Comparison of ENCODE assay signal across 28 cellular contexts in genomic region chr7:139713061-139713460, GRCh38.
DNase-seq lines count a peak whose midpoint lies in the region; ATAC-seq and TF ChIP-seq lines count a peak whose summit lies in the region.
"Had no signal": no experiment of that assay in that cellular context is flagged by ENCODE, and none has a peak within 500 bp of the region (broad histone marks: within the 10 kb centered on the region; RNA-seq: fewer than 3 reads in every experiment).

No MANE protein-coding gene starts in this region.

- no peak overlapping the region for H3K4me3 Mint-ChIP-seq in natural killer cell
- H3K4me3 Mint-ChIP-seq in stimulated activated naive B cell treated with anti-CD40 and anti-IgM and Interleukin-4, amounts not matched to agents 10 μg/mL and 1 μg/mL and 100 μg/mL, for 72 hours: no peak overlapping the region
- H3K4me3 Mint-ChIP-seq in activated CD8-positive, alpha-beta T cell treated with anti-CD3 and anti-CD28 coated beads, Interleukin-2, amount 10 ng/mL, durations not matched to agents 7 days and 5 days: no peak overlapping the region
- H3K4me3 Mint-ChIP-seq: activated naive CD8-positive, alpha-beta T cell; activated T-cell treated with anti-CD3 and anti-CD28 coated beads, Interleukin-2, amount 50 U/mL, for 72 hours; stimulated activated naive CD8-positive, alpha-beta T cell treated with anti-CD3 and anti-CD28 coated beads, Interleukin-15, amount 100 ng/mL, for 72 hours had no signal

- H3K36me3 ChIP-seq in heart left ventricle: peaks cover 0 to 57% (median 32%) of the 10 kb centered on the region in 9 donors

- H3K36me3 Mint-ChIP-seq in natural killer cell: peaks cover 13% of the 10 kb centered on the region
- peaks cover 59 to 69% of the 10 kb centered on the region in 2 donors for H3K36me3 Mint-ChIP-seq in stimulated activated naive B cell treated with anti-CD40 and anti-IgM and Interleukin-4, amounts not matched to agents 10 μg/mL and 1 μg/mL and 100 μg/mL, for 72 hours
- H3K36me3 Mint-ChIP-seq in activated CD8-positive, alpha-beta T cell treated with anti-CD3 and anti-CD28 coated beads, Interleukin-2, amount 10 ng/mL, durations not matched to agents 7 days and 5 days (ENCODE audit: low read depth): peaks cover 10% of the 10 kb centered on the region

- TF ChIP-seq CTCF in heart left ventricle (IDR thresholded peaks at IDR 0.05) (no peak), natural killer cell (IDR thresholded peaks at IDR 0.05) (no peak)

- 84 to 87% (median 86%) methylated on average over 6 to 9 of the region's 9 CpGs for WGBS in heart left ventricle, 4 donors

- no peak overlapping the region for H3K4me3 ChIP-seq in heart left ventricle
- H3K4me3 ChIP-seq: esophagus squamous epithelium, gastroesophageal sphincter, spleen had no signal

- POLR2A ChIA-PET in activated CD8-positive, alpha-beta T cell treated with anti-CD3 and anti-CD28 coated beads, Interleukin-2, amount 10 ng/mL, durations not matched to agents 7 days and 5 days (lab: Charles Lee): no interaction called here

- no peaks in the 10 kb centered on the region for H3K9me3 Mint-ChIP-seq in natural killer cell
- H3K9me3 Mint-ChIP-seq in stimulated activated naive B cell treated with anti-CD40 and anti-IgM and Interleukin-4, amounts not matched to agents 10 μg/mL and 1 μg/mL and 100 μg/mL, for 72 hours: peaks cover 0 to 1% of the 10 kb centered on the region in 2 donors
- no peaks in the 10 kb centered on the region for H3K9me3 Mint-ChIP-seq in activated CD8-positive, alpha-beta T cell treated with anti-CD3 and anti-CD28 coated beads, Interleukin-2, amount 10 ng/mL, durations not matched to agents 7 days and 5 days (ENCODE audit: insufficient read depth)
- H3K9me3 Mint-ChIP-seq: activated T-cell treated with anti-CD3 and anti-CD28 coated beads, Interleukin-2, amount 50 U/mL, for 72 hours; stimulated activated naive CD8-positive, alpha-beta T cell treated with anti-CD3 and anti-CD28 coated beads, Interleukin-15, amount 100 ng/mL, for 72 hours had no signal

- H3K4me1 Mint-ChIP-seq in natural killer cell: peaks cover 43 to 48% of the 10 kb centered on the region in 2 donors
- H3K4me1 Mint-ChIP-seq in stimulated activated naive B cell treated with anti-CD40 and anti-IgM and Interleukin-4, amounts not matched to agents 10 μg/mL and 1 μg/mL and 100 μg/mL, for 72 hours: peaks cover 37 to 58% of the 10 kb centered on the region in 2 donors
- H3K4me1 Mint-ChIP-seq in activated CD8-positive, alpha-beta T cell treated with anti-CD3 and anti-CD28 coated beads, Interleukin-2, amount 10 ng/mL, durations not matched to agents 7 days and 5 days (ENCODE audit: low read depth): no peaks in the 10 kb centered on the region

- H3K4me1 ChIP-seq in heart left ventricle: peaks cover 7 to 70% (median 52%) of the 10 kb centered on the region in 12 donors
- H3K4me1 ChIP-seq: BE2C had no signal

- DNase-seq in heart left ventricle (no peak), Right ventricle myocardium inferior (ENCODE audit: missing footprints) (no peak), natural killer cell (no peak), T-helper 2 cell (no peak)
- DNase-seq in stimulated activated naive B cell treated with anti-CD40 and anti-IgM and Interleukin-4, amounts not matched to agents 10 μg/mL and 1 μg/mL and 100 μg/mL, for 72 hours: no peak
- DNase-seq in activated CD8-positive, alpha-beta T cell treated with anti-CD3 and anti-CD28 coated beads, Interleukin-2, amount 10 ng/mL, durations not matched to agents 7 days and 5 days: no peak
- DNase-seq in activated CD8-positive, alpha-beta memory T cell treated with anti-CD3 and anti-CD28 coated beads for 24 hours: no peak
- DNase-seq: activated CD4-positive, CD25-positive, alpha-beta regulatory T cell treated with anti-CD3 and anti-CD28 coated beads, Interleukin-2, amount 50 U/mL, for 72 hours; activated T-cell treated with anti-CD3 and anti-CD28 coated beads, Interleukin-2, amount 50 U/mL, for 72 hours; BE2C; cerebellar nuclear complex; effector memory CD4-positive, alpha-beta T cell; esophagus squamous epithelium; kidney glomerular epithelial cell; midbrain; NCI-H1092 treated with DMSO at 0.1 percent for 48 hours; NCI-H2029; NCI-H226; NCI-H82; SHP77 treated with DMSO at 0.1 percent for 48 hours; spleen; stimulated activated CD4-positive, alpha-beta T cell treated with anti-CD3 and anti-CD28 coated beads, Interleukin-4, amount 100 ng/mL, for 1 hour; stimulated activated naive CD8-positive, alpha-beta T cell treated with anti-CD3 and anti-CD28 coated beads, Interleukin-15, amount 100 ng/mL, for 72 hours; trophoblast cell had no signal

- no peaks in the 10 kb centered on the region for H3K27me3 Mint-ChIP-seq in natural killer cell (ENCODE audit: low read depth in 2 of 2)
- no peaks in the 10 kb centered on the region for H3K27me3 Mint-ChIP-seq in stimulated activated naive B cell treated with anti-CD40 and anti-IgM and Interleukin-4, amounts not matched to agents 10 μg/mL and 1 μg/mL and 100 μg/mL, for 72 hours
- H3K27me3 Mint-ChIP-seq in activated CD8-positive, alpha-beta T cell treated with anti-CD3 and anti-CD28 coated beads, Interleukin-2, amount 10 ng/mL, durations not matched to agents 7 days and 5 days (ENCODE audit: low read depth): no peaks in the 10 kb centered on the region
- H3K27me3 Mint-ChIP-seq: activated naive CD8-positive, alpha-beta T cell; stimulated activated naive CD8-positive, alpha-beta T cell treated with anti-CD3 and anti-CD28 coated beads, Interleukin-15, amount 100 ng/mL, for 72 hours had no signal

- intact Hi-C loops in heart left ventricle (cut with DNase I) (no loop called here), Right ventricle myocardium inferior (cut with DNase I) (no loop called here), natural killer cell (cut with micrococcal nuclease) (no loop called here)

- H3K27me3 ChIP-seq in heart left ventricle: no peaks in the 10 kb centered on the region
- H3K27me3 ChIP-seq: BE2C, esophagus squamous epithelium, gastroesophageal sphincter, spleen had no signal

- peak overlapping the region in 11 of 12 donors; percentile 5 to 90 (median 75) for H3K27ac ChIP-seq in heart left ventricle
- peak overlapping the region; percentile 65 for H3K27ac ChIP-seq in cingulate gyrus (ENCODE audit: low read depth, low read length)
- H3K27ac ChIP-seq: 22Rv1 had no signal

- no peaks in the 10 kb centered on the region for H3K9me3 ChIP-seq in heart left ventricle
- H3K9me3 ChIP-seq: BE2C, esophagus squamous epithelium, gastroesophageal sphincter, spleen had no signal

- ATAC-seq in heart left ventricle: no peak
- no peak for ATAC-seq in Right ventricle myocardium inferior
- ATAC-seq in natural killer cell: no peak
- ATAC-seq in stimulated activated naive B cell treated with anti-CD40 and anti-IgM and Interleukin-4, amounts not matched to agents 10 μg/mL and 1 μg/mL and 100 μg/mL, for 72 hours (replicated peaks): no peak
- ATAC-seq in activated CD8-positive, alpha-beta T cell treated with anti-CD3 and anti-CD28 coated beads, Interleukin-2, amount 10 ng/mL, durations not matched to agents 7 days and 5 days: no peak
- ATAC-seq: activated T-cell treated with anti-CD3 and anti-CD28 coated beads, Interleukin-2, amount 50 U/mL, for 72 hours; gastroesophageal sphincter; stimulated activated naive CD8-positive, alpha-beta T cell treated with anti-CD3 and anti-CD28 coated beads, Interleukin-15, amount 100 ng/mL, for 72 hours had no signal

- H3K27ac Mint-ChIP-seq in natural killer cell: peak overlapping the region; percentile 53 to 68
- H3K27ac Mint-ChIP-seq in stimulated activated naive B cell treated with anti-CD40 and anti-IgM and Interleukin-4, amounts not matched to agents 10 μg/mL and 1 μg/mL and 100 μg/mL, for 72 hours: peak overlapping the region; percentile 76
- no peak overlapping the region for H3K27ac Mint-ChIP-seq in activated CD8-positive, alpha-beta T cell treated with anti-CD3 and anti-CD28 coated beads, Interleukin-2, amount 10 ng/mL, durations not matched to agents 7 days and 5 days
- H3K27ac Mint-ChIP-seq: activated naive CD8-positive, alpha-beta T cell; activated T-cell treated with anti-CD3 and anti-CD28 coated beads, Interleukin-2, amount 50 U/mL, for 72 hours had no signal

- TF ChIP-seq POLR2A in heart left ventricle (IDR thresholded peaks at IDR 0.05): no peak

- CTCF ChIA-PET in activated CD8-positive, alpha-beta T cell treated with anti-CD3 and anti-CD28 coated beads, Interleukin-2, amount 10 ng/mL, durations not matched to agents 7 days and 5 days (lab: Charles Lee): no interaction called here
